1 cellular context compared by ENCODE assay signal in genomic region chr9:133533878-133534277, GRCh38.
TF ChIP-seq lines count a peak whose summit lies in the region.

No MANE protein-coding gene starts in this region.

TF ChIP-seq in GM23338, 12 proteins besides CTCF, POLR2A, EP300 and RAD21 (continued from another document):
- TF ChIP-seq, protein P1, sequence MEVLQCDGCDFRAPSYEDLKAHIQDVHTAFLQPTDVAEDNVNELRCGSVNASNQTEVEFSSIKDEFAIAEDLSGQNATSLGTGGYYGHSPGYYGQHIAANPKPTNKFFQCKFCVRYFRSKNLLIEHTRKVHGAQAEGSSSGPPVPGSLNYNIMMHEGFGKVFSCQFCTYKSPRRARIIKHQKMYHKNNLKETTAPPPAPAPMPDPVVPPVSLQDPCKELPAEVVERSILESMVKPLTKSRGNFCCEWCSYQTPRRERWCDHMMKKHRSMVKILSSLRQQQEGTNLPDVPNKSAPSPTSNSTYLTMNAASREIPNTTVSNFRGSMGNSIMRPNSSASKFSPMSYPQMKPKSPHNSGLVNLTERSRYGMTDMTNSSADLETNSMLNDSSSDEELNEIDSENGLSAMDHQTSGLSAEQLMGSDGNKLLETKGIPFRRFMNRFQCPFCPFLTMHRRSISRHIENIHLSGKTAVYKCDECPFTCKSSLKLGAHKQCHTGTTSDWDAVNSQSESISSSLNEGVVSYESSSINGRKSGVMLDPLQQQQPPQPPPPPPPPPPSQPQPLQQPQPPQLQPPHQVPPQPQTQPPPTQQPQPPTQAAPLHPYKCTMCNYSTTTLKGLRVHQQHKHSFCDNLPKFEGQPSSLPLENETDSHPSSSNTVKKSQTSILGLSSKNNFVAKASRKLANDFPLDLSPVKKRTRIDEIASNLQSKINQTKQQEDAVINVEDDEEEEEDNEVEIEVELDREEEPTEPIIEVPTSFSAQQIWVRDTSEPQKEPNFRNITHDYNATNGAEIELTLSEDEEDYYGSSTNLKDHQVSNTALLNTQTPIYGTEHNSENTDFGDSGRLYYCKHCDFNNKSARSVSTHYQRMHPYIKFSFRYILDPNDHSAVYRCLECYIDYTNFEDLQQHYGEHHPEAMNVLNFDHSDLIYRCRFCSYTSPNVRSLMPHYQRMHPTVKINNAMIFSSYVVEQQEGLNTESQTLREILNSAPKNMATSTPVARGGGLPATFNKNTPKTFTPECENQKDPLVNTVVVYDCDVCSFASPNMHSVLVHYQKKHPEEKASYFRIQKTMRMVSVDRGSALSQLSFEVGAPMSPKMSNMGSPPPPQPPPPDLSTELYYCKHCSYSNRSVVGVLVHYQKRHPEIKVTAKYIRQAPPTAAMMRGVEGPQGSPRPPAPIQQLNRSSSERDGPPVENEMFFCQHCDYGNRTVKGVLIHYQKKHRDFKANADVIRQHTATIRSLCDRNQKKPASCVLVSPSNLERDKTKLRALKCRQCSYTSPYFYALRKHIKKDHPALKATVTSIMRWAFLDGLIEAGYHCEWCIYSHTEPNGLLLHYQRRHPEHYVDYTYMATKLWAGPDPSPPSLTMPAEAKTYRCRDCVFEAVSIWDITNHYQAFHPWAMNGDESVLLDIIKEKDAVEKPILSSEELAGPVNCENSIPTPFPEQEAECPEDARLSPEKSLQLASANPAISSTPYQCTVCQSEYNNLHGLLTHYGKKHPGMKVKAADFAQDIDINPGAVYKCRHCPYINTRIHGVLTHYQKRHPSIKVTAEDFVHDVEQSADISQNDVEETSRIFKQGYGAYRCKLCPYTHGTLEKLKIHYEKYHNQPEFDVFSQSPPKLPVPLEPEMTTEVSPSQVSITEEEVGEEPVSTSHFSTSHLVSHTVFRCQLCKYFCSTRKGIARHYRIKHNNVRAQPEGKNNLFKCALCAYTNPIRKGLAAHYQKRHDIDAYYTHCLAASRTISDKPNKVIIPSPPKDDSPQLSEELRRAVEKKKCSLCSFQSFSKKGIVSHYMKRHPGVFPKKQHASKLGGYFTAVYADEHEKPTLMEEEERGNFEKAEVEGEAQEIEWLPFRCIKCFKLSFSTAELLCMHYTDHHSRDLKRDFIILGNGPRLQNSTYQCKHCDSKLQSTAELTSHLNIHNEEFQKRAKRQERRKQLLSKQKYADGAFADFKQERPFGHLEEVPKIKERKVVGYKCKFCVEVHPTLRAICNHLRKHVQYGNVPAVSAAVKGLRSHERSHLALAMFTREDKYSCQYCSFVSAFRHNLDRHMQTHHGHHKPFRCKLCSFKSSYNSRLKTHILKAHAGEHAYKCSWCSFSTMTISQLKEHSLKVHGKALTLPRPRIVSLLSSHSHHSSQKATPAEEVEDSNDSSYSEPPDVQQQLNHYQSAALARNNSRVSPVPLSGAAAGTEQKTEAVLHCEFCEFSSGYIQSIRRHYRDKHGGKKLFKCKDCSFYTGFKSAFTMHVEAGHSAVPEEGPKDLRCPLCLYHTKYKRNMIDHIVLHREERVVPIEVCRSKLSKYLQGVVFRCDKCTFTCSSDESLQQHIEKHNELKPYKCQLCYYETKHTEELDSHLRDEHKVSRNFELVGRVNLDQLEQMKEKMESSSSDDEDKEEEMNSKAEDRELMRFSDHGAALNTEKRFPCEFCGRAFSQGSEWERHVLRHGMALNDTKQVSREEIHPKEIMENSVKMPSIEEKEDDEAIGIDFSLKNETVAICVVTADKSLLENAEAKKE (CRISPR knock-in tag; IDR thresholded peaks at IDR 0.05), result no peak
- TF ChIP-seq CREB1 (CRISPR knock-in tag; IDR thresholded peaks at IDR 0.05; ENCODE audit: low read depth), result no peak
- TF ChIP-seq, protein P2, sequence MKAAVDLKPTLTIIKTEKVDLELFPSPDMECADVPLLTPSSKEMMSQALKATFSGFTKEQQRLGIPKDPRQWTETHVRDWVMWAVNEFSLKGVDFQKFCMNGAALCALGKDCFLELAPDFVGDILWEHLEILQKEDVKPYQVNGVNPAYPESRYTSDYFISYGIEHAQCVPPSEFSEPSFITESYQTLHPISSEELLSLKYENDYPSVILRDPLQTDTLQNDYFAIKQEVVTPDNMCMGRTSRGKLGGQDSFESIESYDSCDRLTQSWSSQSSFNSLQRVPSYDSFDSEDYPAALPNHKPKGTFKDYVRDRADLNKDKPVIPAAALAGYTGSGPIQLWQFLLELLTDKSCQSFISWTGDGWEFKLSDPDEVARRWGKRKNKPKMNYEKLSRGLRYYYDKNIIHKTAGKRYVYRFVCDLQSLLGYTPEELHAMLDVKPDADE (IDR thresholded peaks at IDR 0.05), result no peak
- no peak for TF ChIP-seq JUNB (IDR thresholded peaks at IDR 0.05; ENCODE audit: unreplicated experiment)
- no peak for TF ChIP-seq EZH2 (IDR thresholded peaks at IDR 0.05; ENCODE audit: low read depth, unreplicated experiment)
- no peak for TF ChIP-seq STAT1 (IDR thresholded peaks at IDR 0.05; ENCODE audit: unreplicated experiment)
- TF ChIP-seq ZNF331 (CRISPR knock-in tag; IDR thresholded peaks at IDR 0.05; ENCODE audit: low read depth), result no peak
- no peak for TF ChIP-seq EZH2phosphoT487 (IDR thresholded peaks at IDR 0.05; ENCODE audit: unreplicated experiment)
- TF ChIP-seq, protein P3, sequence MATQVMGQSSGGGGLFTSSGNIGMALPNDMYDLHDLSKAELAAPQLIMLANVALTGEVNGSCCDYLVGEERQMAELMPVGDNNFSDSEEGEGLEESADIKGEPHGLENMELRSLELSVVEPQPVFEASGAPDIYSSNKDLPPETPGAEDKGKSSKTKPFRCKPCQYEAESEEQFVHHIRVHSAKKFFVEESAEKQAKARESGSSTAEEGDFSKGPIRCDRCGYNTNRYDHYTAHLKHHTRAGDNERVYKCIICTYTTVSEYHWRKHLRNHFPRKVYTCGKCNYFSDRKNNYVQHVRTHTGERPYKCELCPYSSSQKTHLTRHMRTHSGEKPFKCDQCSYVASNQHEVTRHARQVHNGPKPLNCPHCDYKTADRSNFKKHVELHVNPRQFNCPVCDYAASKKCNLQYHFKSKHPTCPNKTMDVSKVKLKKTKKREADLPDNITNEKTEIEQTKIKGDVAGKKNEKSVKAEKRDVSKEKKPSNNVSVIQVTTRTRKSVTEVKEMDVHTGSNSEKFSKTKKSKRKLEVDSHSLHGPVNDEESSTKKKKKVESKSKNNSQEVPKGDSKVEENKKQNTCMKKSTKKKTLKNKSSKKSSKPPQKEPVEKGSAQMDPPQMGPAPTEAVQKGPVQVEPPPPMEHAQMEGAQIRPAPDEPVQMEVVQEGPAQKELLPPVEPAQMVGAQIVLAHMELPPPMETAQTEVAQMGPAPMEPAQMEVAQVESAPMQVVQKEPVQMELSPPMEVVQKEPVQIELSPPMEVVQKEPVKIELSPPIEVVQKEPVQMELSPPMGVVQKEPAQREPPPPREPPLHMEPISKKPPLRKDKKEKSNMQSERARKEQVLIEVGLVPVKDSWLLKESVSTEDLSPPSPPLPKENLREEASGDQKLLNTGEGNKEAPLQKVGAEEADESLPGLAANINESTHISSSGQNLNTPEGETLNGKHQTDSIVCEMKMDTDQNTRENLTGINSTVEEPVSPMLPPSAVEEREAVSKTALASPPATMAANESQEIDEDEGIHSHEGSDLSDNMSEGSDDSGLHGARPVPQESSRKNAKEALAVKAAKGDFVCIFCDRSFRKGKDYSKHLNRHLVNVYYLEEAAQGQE (IDR thresholded peaks at IDR 0.05; ENCODE audit: unreplicated experiment), result no peak
- no peak for TF ChIP-seq ZNF114 (CRISPR knock-in tag; IDR thresholded peaks at IDR 0.05)
